In genomic region chr15:87033056-87033455, GRCh38 we compare ENCODE assay signal across 13 cellular contexts.
DNase-seq lines count a peak whose midpoint lies in the region; ATAC-seq and TF ChIP-seq lines count a peak whose summit lies in the region.
"Had no signal": no experiment of that assay in that cellular context is flagged by ENCODE, and none has a peak within 500 bp of the region (broad histone marks: within the 10 kb centered on the region; RNA-seq: fewer than 3 reads in every experiment).

No MANE protein-coding gene starts in this region.

- in situ Hi-C loops in SK-MEL-5 (cut with HindIII; ENCODE audit: low pct_unique_long_range_greater_than_20kb, low sequenced_read_pairs), result no loop called here

- no peak for TF ChIP-seq POLR2A in testis (IDR thresholded peaks at IDR 0.05)

- no peak overlapping the region for H3K27ac ChIP-seq in testis
- H3K27ac ChIP-seq: ascending aorta, neutrophil had no signal

- 61 to 70% methylated on average over 2 of the region's 2 CpGs for WGBS in testis, 2 donors

- no peaks in the 10 kb centered on the region for H3K27me3 ChIP-seq in testis
- H3K27me3 ChIP-seq: ascending aorta, neutrophil had no signal

- H3K36me3 ChIP-seq in testis (ENCODE audit: low read depth, missing control alignments), result no peaks in the 10 kb centered on the region
- H3K36me3 ChIP-seq: ascending aorta, neutrophil had no signal

- intact Hi-C loops in testis (cut with DNase I; ENCODE audit: low total_unique reads), result no loop called here

- DNase-seq in NCI-H748 (lab: John Stamatoyannopoulos, UW; ENCODE audit: unreplicated experiment), result peak; percentile 43
- DNase-seq in NCI-H748 treated with DMSO at 0.1 percent for 48 hours (lab: John Stamatoyannopoulos, UW), result no peak
- peak; percentile 72 for DNase-seq in SK-MEL-5 (ENCODE audit: low read depth, low spot score)
- DNase-seq in foreskin melanocyte, result peak; percentile 3
- no peak for DNase-seq in testis
- no peak for DNase-seq in activated CD4-positive, alpha-beta T cell treated with anti-CD3 and anti-CD28 coated beads for 1 hour
- no peak for DNase-seq in Kasumi-1 (lab: John Stamatoyannopoulos, UW)
- DNase-seq: NCI-H187 treated with DMSO at 0.1 percent for 48 hours; stimulated activated CD4-positive, alpha-beta T cell treated with anti-CD3 and anti-CD28 coated beads, Interleukin-4, amount 100 ng/mL, for 1 hour; stimulated activated naive CD8-positive, alpha-beta T cell treated with anti-CD3 and anti-CD28 coated beads, Interleukin-15, amount 100 ng/mL, for 72 hours had no signal

- no peak for ATAC-seq in HG03442 (IDR thresholded peaks at IDR 0.05; ENCODE audit: unreplicated experiment)
- ATAC-seq: stimulated activated naive CD8-positive, alpha-beta T cell treated with anti-CD3 and anti-CD28 coated beads, Interleukin-15, amount 100 ng/mL, for 72 hours had no signal

- no peaks in the 10 kb centered on the region for H3K9me3 ChIP-seq in testis
- H3K9me3 ChIP-seq: ascending aorta, neutrophil had no signal

- TF ChIP-seq CTCF in testis (IDR thresholded peaks at IDR 0.05), result peak in 2 of 3 experiments; percentile 12 to 14

- H3K4me1 ChIP-seq in testis, result no peaks in the 10 kb centered on the region
- H3K4me1 ChIP-seq: ascending aorta had no signal

- no peak overlapping the region for H3K4me3 ChIP-seq in testis
- H3K4me3 ChIP-seq: ascending aorta had no signal

Comparison
In these comparisons a context has a peak if more than half of its experiments do, and no peak if none do; other contexts are left out.
1. DNase-seq: peak in NCI-H748 (single experiment), SK-MEL-5 (single experiment) and foreskin melanocyte (single experiment); none in NCI-H748 treated with DMSO at 0.1 percent for 48 hours (single experiment), testis (single experiment), activated CD4-positive, alpha-beta T cell treated with anti-CD3 and anti-CD28 coated beads for 1 hour (single experiment) and Kasumi-1 (0 of 2).